ENCODE assay signal across 8 cellular contexts in genomic region chr9:20623748-20624124, GRCh38. TPM values are rescaled to one million over a fixed set of nuclear protein-coding genes. Genes with fewer than 3 reads are reported as not detected.
DNase-seq lines count a peak whose midpoint lies in the region; ATAC-seq and TF ChIP-seq lines count a peak whose summit lies in the region.

No MANE protein-coding gene starts in this region.

- no peaks in the 10 kb centered on the region for H4K20me1 ChIP-seq in SU-DHL-6 (ENCODE audit: low read depth, low read length)

- H3K27ac ChIP-seq in SU-DHL-6 (ENCODE audit: low read depth, low read length) (no peak overlapping the region), right cardiac atrium (ENCODE audit: low read length) (no peak overlapping the region)

- DNase-seq in NCI-H2196 (lab: John Stamatoyannopoulos, UW; ENCODE audit: unreplicated experiment) (peak; percentile 13), NCI-H2196 treated with DMSO at 0.1 percent for 48 hours (lab: John Stamatoyannopoulos, UW; ENCODE audit: unreplicated experiment) (no peak), right cardiac atrium (no peak), cerebellar nuclear complex (lab: John Stamatoyannopoulos, UW) (no peak), NCI-H446 (lab: John Stamatoyannopoulos, UW) (no peak), 8988T (no peak)
- DNase-seq in stimulated activated naive B cell treated with anti-CD40 and anti-IgM and Interleukin-4, amounts not matched to agents 10 μg/mL and 1 μg/mL and 100 μg/mL, for 72 hours: no peak

- WGBS in right cardiac atrium: 4% methylated on average over 7 of the region's 7 CpGs

- peaks cover 16% of the 10 kb centered on the region for H3F3A ChIP-seq in SU-DHL-6 (ENCODE audit: insufficient read depth)

- no peaks in the 10 kb centered on the region for H3K9me3 Mint-ChIP-seq in stimulated activated naive B cell treated with anti-CD40 and anti-IgM and Interleukin-4, amounts not matched to agents 10 μg/mL and 1 μg/mL and 100 μg/mL, for 72 hours

- H3K4me1 Mint-ChIP-seq in stimulated activated naive B cell treated with anti-CD40 and anti-IgM and Interleukin-4, amounts not matched to agents 10 μg/mL and 1 μg/mL and 100 μg/mL, for 72 hours: peaks cover 20 to 44% of the 10 kb centered on the region in 2 donors

- H3K27ac Mint-ChIP-seq in stimulated activated naive B cell treated with anti-CD40 and anti-IgM and Interleukin-4, amounts not matched to agents 10 μg/mL and 1 μg/mL and 100 μg/mL, for 72 hours: peak overlapping the region; percentile 31

- TF ChIP-seq CTCF in SU-DHL-6 (IDR thresholded peaks at IDR 0.05; ENCODE audit: insufficient read depth, low read length, poor library complexity, severe bottlenecking): no peak

- H3K36me3 Mint-ChIP-seq in stimulated activated naive B cell treated with anti-CD40 and anti-IgM and Interleukin-4, amounts not matched to agents 10 μg/mL and 1 μg/mL and 100 μg/mL, for 72 hours: peaks cover 0 to 1% of the 10 kb centered on the region in 2 donors

- H3K79me2 ChIP-seq in SU-DHL-6 (ENCODE audit: insufficient read depth, low read length): no peaks in the 10 kb centered on the region

- H3K9me2 ChIP-seq in SU-DHL-6 (replicated peaks; ENCODE audit: insufficient read depth, low read length): no peaks in the 10 kb centered on the region

- no peaks in the 10 kb centered on the region for H3K36me3 ChIP-seq in SU-DHL-6 (ENCODE audit: low read length)

- H3K4me1 ChIP-seq in right cardiac atrium (ENCODE audit: control insufficient read depth, insufficient read depth, low read length): no peaks in the 10 kb centered on the region

- peak overlapping the region; percentile 74; the same call in 1 of the 2 replicates for H3K9ac ChIP-seq in SU-DHL-6 (ENCODE audit: low read length)

- peak overlapping the region; percentile 75 for H3K4me2 ChIP-seq in SU-DHL-6 (ENCODE audit: low read depth, low read length, poor library complexity, severe bottlenecking)

- intact Hi-C loops in right cardiac atrium (cut with DNase I): loop anchor here (2.0 to 10.0 kb wide), 6 partner anchors 61 to 321 kb away; partner anchors contain the start of gene FOCAD (in 1 of the 4)

- H3K9me3 ChIP-seq in SU-DHL-6 (ENCODE audit: insufficient read depth, low read length): no peaks in the 10 kb centered on the region
- H3K9me3 ChIP-seq in right cardiac atrium (ENCODE audit: control insufficient read depth, low read length): no peaks in the 10 kb centered on the region

- H2AFZ ChIP-seq in SU-DHL-6 (ENCODE audit: low read depth, low read length, severe bottlenecking): no peak overlapping the region

- no peak for ATAC-seq in right cardiac atrium
- no peak for ATAC-seq in stimulated activated naive B cell treated with anti-CD40 and anti-IgM and Interleukin-4, amounts not matched to agents 10 μg/mL and 1 μg/mL and 100 μg/mL, for 72 hours (replicated peaks)

- peak overlapping the region; percentile 76 to 97 for H3K4me3 Mint-ChIP-seq in stimulated activated naive B cell treated with anti-CD40 and anti-IgM and Interleukin-4, amounts not matched to agents 10 μg/mL and 1 μg/mL and 100 μg/mL, for 72 hours

- H3K27me3 ChIP-seq in SU-DHL-6 (ENCODE audit: low read length) (no peaks in the 10 kb centered on the region), right cardiac atrium (ENCODE audit: control insufficient read depth, insufficient read depth) (no peaks in the 10 kb centered on the region)

- H3K27me3 Mint-ChIP-seq in stimulated activated naive B cell treated with anti-CD40 and anti-IgM and Interleukin-4, amounts not matched to agents 10 μg/mL and 1 μg/mL and 100 μg/mL, for 72 hours: peaks cover 11 to 39% of the 10 kb centered on the region in 2 donors

- H3K4me3 ChIP-seq in SU-DHL-6 (ENCODE audit: insufficient read depth, low read length, poor library complexity, severe bottlenecking): peak overlapping the region; percentile 92
- H3K4me3 ChIP-seq in right cardiac atrium (ENCODE audit: low read length): peak overlapping the region; percentile 96

RNA-seq across cellular contexts. Expression of gene MLLT3, which starts 1.4 kb away (rescaled TPM):
- 10 to 100 TPM in 1 of 4 donors, 1 to 10 TPM in 3; 5.8 to 14.0 (median 8.8) TPM for total RNA-seq in right cardiac atrium
- 7.5 TPM for polyA plus RNA-seq in right cardiac atrium
